8 cellular contexts compared by ENCODE assay signal in the genomic region with DNA sequence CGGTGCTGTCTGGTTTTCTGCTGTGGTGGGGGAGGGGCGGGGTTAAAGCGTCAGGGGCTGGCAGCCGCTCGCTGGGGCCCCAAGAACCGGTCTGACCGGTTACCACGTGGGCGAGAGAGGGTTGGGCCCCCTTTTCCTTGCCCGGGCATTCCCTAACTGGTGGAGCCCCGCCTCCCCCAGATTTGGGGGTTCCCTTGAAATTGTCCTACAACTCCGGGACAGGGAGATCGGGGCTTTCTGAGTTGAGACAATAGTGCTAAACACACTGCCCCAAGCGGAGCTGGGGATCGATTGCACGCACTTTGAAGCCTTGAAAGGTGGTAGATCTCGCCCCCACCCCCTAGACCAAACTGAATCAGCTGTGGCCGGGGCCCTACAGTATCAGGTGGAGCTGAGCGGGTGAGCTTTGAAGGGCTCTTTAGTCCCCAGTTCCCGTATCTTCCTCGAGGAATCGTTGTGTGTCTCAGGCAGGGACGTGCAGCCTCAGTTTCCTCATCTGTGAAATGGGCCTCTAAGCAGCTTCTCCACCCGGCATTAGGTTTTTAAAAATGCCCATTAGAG. TPM values are rescaled to one million over a fixed set of nuclear protein-coding genes. Genes with fewer than 3 reads are reported as not detected.
A peak's percentile ranks its signal among the peaks of the same experiment; 100 is the strongest.
DNase-seq lines count a peak whose midpoint lies in the region; ATAC-seq lines count a peak whose summit lies in the region.

No MANE protein-coding gene starts in this region.

- peaks cover 6% of the 10 kb centered on the region for H3K4me1 ChIP-seq in ectodermal cell (ENCODE audit: control insufficient read depth, insufficient read depth, low read length)
- no peaks in the 10 kb centered on the region for H3K4me1 ChIP-seq in mesendoderm (ENCODE audit: control insufficient read depth, low read depth, low read length)

- peak overlapping the region; percentile 64 for H3K4ac ChIP-seq in mesendoderm (ENCODE audit: low read depth, low read length)

- peak overlapping the region; percentile 99 for H3K9ac ChIP-seq in mesendoderm (ENCODE audit: low read length)

- H3K27ac Mint-ChIP-seq in activated CD4-positive, alpha-beta memory T cell treated with anti-CD3 and anti-CD28 coated beads for 36 hours = peak overlapping the region; percentile 97

- intact Hi-C loops in activated CD4-positive, alpha-beta memory T cell treated with anti-CD3 and anti-CD28 coated beads for 36 hours (cut with micrococcal nuclease) = loop anchor here (1.0 to 5.0 kb wide), 5 partner anchors 8 to 363 kb away; partner anchors contain the start of genes CALR and JUNB

- H2BK5ac ChIP-seq in mesendoderm (ENCODE audit: low read length) = peak overlapping the region; percentile 52

- H3K4me1 Mint-ChIP-seq in activated CD4-positive, alpha-beta memory T cell treated with anti-CD3 and anti-CD28 coated beads for 36 hours (ENCODE audit: low read depth) = peaks cover 36% of the 10 kb centered on the region

- H3K27me3 ChIP-seq in ectodermal cell (ENCODE audit: control insufficient read depth, insufficient read depth, low read length, poor library complexity, severe bottlenecking) (no peaks in the 10 kb centered on the region), mesendoderm (ENCODE audit: insufficient read depth, low read length, poor library complexity) (no peaks in the 10 kb centered on the region)

- 0 to 1% methylated on average over 24 of the region's 24 CpGs for WGBS in ectodermal cell, 2 experiments
- WGBS in mesendoderm (ENCODE audit: extremely low coverage, insufficient coverage, low lambda C conversion rate) = no CpG with 5 or more reads among the region's 24 CpGs

- no peaks in the 10 kb centered on the region for H3K79me1 ChIP-seq in mesendoderm (ENCODE audit: low read length)

- no peak overlapping the region for H2BK120ac ChIP-seq in mesendoderm (ENCODE audit: low read depth, low read length)

- H4K5ac ChIP-seq in mesendoderm (ENCODE audit: low read length) = no peak overlapping the region

- H3K23ac ChIP-seq in mesendoderm (ENCODE audit: low read length) = no peak overlapping the region

- peaks cover 36% of the 10 kb centered on the region for H3K36me3 Mint-ChIP-seq in activated CD4-positive, alpha-beta memory T cell treated with anti-CD3 and anti-CD28 coated beads for 36 hours

- no peak overlapping the region for H2AK5ac ChIP-seq in mesendoderm (ENCODE audit: low read length)

- peak overlapping the region; percentile 84 for H3K4me3 ChIP-seq in ectodermal cell (ENCODE audit: insufficient read depth, low read depth, low read length)
- H3K4me3 ChIP-seq in mesendoderm (ENCODE audit: low read length) = peak overlapping the region; percentile 74

- H3K27me3 Mint-ChIP-seq in activated CD4-positive, alpha-beta memory T cell treated with anti-CD3 and anti-CD28 coated beads for 36 hours = peaks cover 3% of the 10 kb centered on the region

- H3K4me2 ChIP-seq in mesendoderm (ENCODE audit: low read length) = peak overlapping the region; percentile 59

- no peak for ATAC-seq in GM19467 (IDR thresholded peaks at IDR 0.05; ENCODE audit: unreplicated experiment)

- POLR2A ChIA-PET in activated CD4-positive, alpha-beta memory T cell treated with anti-CD3 and anti-CD28 coated beads for 36 hours (lab: Charles Lee) = interaction anchor here (0.5 to 6.5 kb wide), 15 partner anchors 11 to 685 kb away, joined by 3 to 167 read pairs (median 4); partner anchors contain the start of gene NACC1

- H3K18ac ChIP-seq in mesendoderm (ENCODE audit: low read length) = peak overlapping the region; percentile 97

- peaks cover 27% of the 10 kb centered on the region for H3K79me2 ChIP-seq in mesendoderm (ENCODE audit: control insufficient read depth, insufficient read depth, low read length)

- H2BK15ac ChIP-seq in mesendoderm (replicated peaks; ENCODE audit: low read depth) = no peak overlapping the region

- CTCF ChIA-PET in activated CD4-positive, alpha-beta memory T cell treated with anti-CD3 and anti-CD28 coated beads for 36 hours (lab: Charles Lee) = interaction anchor here (0.9 to 2.2 kb wide), 13 partner anchors 10 to 271 kb away, joined by 3 to 19 read pairs (median 5); partner anchors contain the start of gene NACC1

- H3K9me3 ChIP-seq in ectodermal cell (ENCODE audit: control insufficient read depth, low read length) = no peaks in the 10 kb centered on the region

- H3K56ac ChIP-seq in mesendoderm (ENCODE audit: low read length) = peak overlapping the region; percentile 99

- no peaks in the 10 kb centered on the region for H3K9me3 Mint-ChIP-seq in activated CD4-positive, alpha-beta memory T cell treated with anti-CD3 and anti-CD28 coated beads for 36 hours

- peak overlapping the region; percentile 99 for H3K4me3 Mint-ChIP-seq in activated CD4-positive, alpha-beta memory T cell treated with anti-CD3 and anti-CD28 coated beads for 36 hours

- peak overlapping the region; percentile 86 for H3K27ac ChIP-seq in ectodermal cell (ENCODE audit: insufficient read depth, low read depth, low read length, poor library complexity, severe bottlenecking)
- H3K27ac ChIP-seq in mesendoderm (ENCODE audit: low read depth, low read length) = peak overlapping the region; percentile 85

- H3K36me3 ChIP-seq in ectodermal cell (ENCODE audit: control insufficient read depth, insufficient read depth, low read length) (no peaks in the 10 kb centered on the region), mesendoderm (ENCODE audit: control insufficient read depth, insufficient read depth, low read length) (no peaks in the 10 kb centered on the region)

- peak; percentile 55 for DNase-seq in DMS 273 (lab: John Stamatoyannopoulos, UW; ENCODE audit: unreplicated experiment)
- DNase-seq in DMS 273 treated with DMSO at 0.1 percent for 48 hours (lab: John Stamatoyannopoulos, UW) = no peak
- peak; percentile 57 for DNase-seq in NCI-H2171 treated with DMSO at 0.1 percent for 48 hours (lab: John Stamatoyannopoulos, UW)
- peak; percentile 91 for DNase-seq in activated CD4-positive, alpha-beta memory T cell treated with anti-CD3 and anti-CD28 coated beads for 36 hours
- peak; percentile 95 for DNase-seq in mesendoderm
- peak; percentile 85 for DNase-seq in stimulated activated CD8-positive, alpha-beta memory T cell treated with anti-CD3 and anti-CD28 coated beads, Interleukin-4, amount 100 ng/mL, for 48 hours

- H4K8ac ChIP-seq in mesendoderm (ENCODE audit: low read depth, low read length) = no peak overlapping the region

RNA-seq across cellular contexts. Expression of gene IER2, which starts 4.8 kb away (rescaled TPM):
- 100 to 1,000 TPM; 129 to 137 TPM for total RNA-seq in activated CD4-positive, alpha-beta memory T cell treated with anti-CD3 and anti-CD28 coated beads for 36 hours
- polyA plus RNA-seq in ectodermal cell (2013, experiment 1 of 4) = 77.9 TPM
- 70.4 TPM for polyA plus RNA-seq in ectodermal cell (2013, experiment 2 of 4)
- 54.1 TPM for polyA plus RNA-seq in ectodermal cell (2013, experiment 3 of 4)
- 54.6 TPM for polyA plus RNA-seq in ectodermal cell (2013, experiment 4 of 4)
- polyA plus RNA-seq in mesendoderm (2013, experiment 1 of 2) = 75.2 TPM
- 77.2 TPM for polyA plus RNA-seq in mesendoderm (2013, experiment 2 of 2)

RNA-seq across cellular contexts. Expression of gene STX10, which starts 4.8 kb away (rescaled TPM):
- 10 to 100 TPM; 65.5 to 66.3 TPM for total RNA-seq in activated CD4-positive, alpha-beta memory T cell treated with anti-CD3 and anti-CD28 coated beads for 36 hours
- polyA plus RNA-seq in ectodermal cell (2013, experiment 1 of 4) = 37.9 TPM
- polyA plus RNA-seq in ectodermal cell (2013, experiment 2 of 4) = 32.1 TPM
- 39.2 TPM for polyA plus RNA-seq in ectodermal cell (2013, experiment 3 of 4)
- 38.1 TPM for polyA plus RNA-seq in ectodermal cell (2013, experiment 4 of 4)
- 30.2 TPM for polyA plus RNA-seq in mesendoderm (2013, experiment 1 of 2)
- 29.9 TPM for polyA plus RNA-seq in mesendoderm (2013, experiment 2 of 2)

RNA-seq across cellular contexts. Expression of gene NACC1, which starts 36.9 kb away (rescaled TPM):
- total RNA-seq in activated CD4-positive, alpha-beta memory T cell treated with anti-CD3 and anti-CD28 coated beads for 36 hours = 10 to 100 TPM; 89.8 to 90.9 TPM
- polyA plus RNA-seq in ectodermal cell (2013, experiment 1 of 4) = 124 TPM
- polyA plus RNA-seq in ectodermal cell (2013, experiment 2 of 4) = 149 TPM
- 79.0 TPM for polyA plus RNA-seq in ectodermal cell (2013, experiment 3 of 4)
- polyA plus RNA-seq in ectodermal cell (2013, experiment 4 of 4) = 86.2 TPM
- polyA plus RNA-seq in mesendoderm (2013, experiment 1 of 2) = 210 TPM
- 205 TPM for polyA plus RNA-seq in mesendoderm (2013, experiment 2 of 2)

RNA-seq across cellular contexts. Expression of gene TRMT1, which starts 38.5 kb away (rescaled TPM):
- total RNA-seq in activated CD4-positive, alpha-beta memory T cell treated with anti-CD3 and anti-CD28 coated beads for 36 hours = 10 to 100 TPM; 59.2 to 61.3 TPM
- 46.9 TPM for polyA plus RNA-seq in ectodermal cell (2013, experiment 1 of 4)
- 41.7 TPM for polyA plus RNA-seq in ectodermal cell (2013, experiment 2 of 4)
- 34.4 TPM for polyA plus RNA-seq in ectodermal cell (2013, experiment 3 of 4)
- polyA plus RNA-seq in ectodermal cell (2013, experiment 4 of 4) = 38.1 TPM
- 67.9 TPM for polyA plus RNA-seq in mesendoderm (2013, experiment 1 of 2)
- polyA plus RNA-seq in mesendoderm (2013, experiment 2 of 2) = 70.6 TPM

RNA-seq across cellular contexts. Expression of gene LYL1, which starts 52.3 kb away (rescaled TPM):
- total RNA-seq in activated CD4-positive, alpha-beta memory T cell treated with anti-CD3 and anti-CD28 coated beads for 36 hours = 1 to 10 TPM; 5.0 to 5.6 TPM
- 0.43 TPM for polyA plus RNA-seq in ectodermal cell (2013, experiment 1 of 4)
- polyA plus RNA-seq in ectodermal cell (2013, experiment 2 of 4) = 1.0 TPM
- polyA plus RNA-seq in ectodermal cell (2013, experiment 3 of 4) = 1.6 TPM
- polyA plus RNA-seq in ectodermal cell (2013, experiment 4 of 4) = 1.5 TPM
- polyA plus RNA-seq in mesendoderm (2013, experiment 1 of 2) = 0.48 TPM
- 0.62 TPM for polyA plus RNA-seq in mesendoderm (2013, experiment 2 of 2)
